Comparison of ENCODE assay signal across 1 cellular context in the genomic region with DNA sequence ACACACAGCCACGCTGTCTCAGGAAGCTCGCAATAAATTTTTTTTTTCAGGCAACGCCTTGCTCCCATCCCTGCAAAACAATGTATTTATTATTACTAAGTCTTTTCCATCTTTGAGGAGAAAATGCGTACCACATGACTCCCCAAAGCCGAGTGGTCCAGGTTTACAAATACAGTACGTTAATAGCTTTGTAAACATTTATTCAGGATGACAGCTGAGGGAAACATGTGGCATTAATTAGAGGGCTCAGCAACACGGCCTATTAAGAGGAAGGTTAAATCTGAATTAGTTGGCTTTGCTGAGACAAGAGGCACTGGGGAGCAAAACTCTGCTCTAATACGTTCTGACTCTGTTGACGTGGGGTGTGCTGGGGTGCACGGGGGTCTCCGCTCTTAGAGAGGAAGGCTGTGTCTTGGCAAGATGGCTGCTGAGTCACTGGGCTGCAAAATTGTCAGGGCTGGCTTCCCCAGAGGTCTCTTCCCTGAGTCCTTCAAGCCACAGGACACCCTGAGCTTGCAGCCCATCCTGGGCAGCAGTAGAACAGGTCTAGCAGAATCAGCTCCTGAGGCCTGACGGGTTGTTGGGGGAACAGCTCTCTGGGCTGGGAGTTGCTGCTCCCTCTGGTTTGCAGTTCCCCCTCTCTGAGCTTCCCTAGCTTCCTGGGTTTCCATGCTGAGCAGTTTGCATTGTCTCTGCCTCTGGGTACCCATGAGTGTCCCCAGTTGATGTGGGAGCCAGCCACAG.
TF ChIP-seq lines count a peak whose summit lies in the region.

No MANE protein-coding gene starts in this region.

TF ChIP-seq in WTC11, 78 proteins besides CTCF, POLR2A, EP300 and RAD21 (continued from another document):
- TF ChIP-seq, protein P1, sequence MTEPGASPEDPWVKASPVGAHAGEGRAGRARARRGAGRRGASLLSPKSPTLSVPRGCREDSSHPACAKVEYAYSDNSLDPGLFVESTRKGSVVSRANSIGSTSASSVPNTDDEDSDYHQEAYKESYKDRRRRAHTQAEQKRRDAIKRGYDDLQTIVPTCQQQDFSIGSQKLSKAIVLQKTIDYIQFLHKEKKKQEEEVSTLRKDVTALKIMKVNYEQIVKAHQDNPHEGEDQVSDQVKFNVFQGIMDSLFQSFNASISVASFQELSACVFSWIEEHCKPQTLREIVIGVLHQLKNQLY (CRISPR knock-in tag; IDR thresholded peaks at IDR 0.05), result no peak
TF ChIP-seq in WTC11: peak in this region for 0.
